2 cellular contexts compared by ENCODE assay signal in genomic region chrX:24202465-24203031, GRCh38.
TF ChIP-seq lines count a peak whose summit lies in the region.

No MANE protein-coding gene starts in this region.

TF ChIP-seq in WTC11, 78 proteins besides CTCF, POLR2A, EP300 and RAD21:
- TF ChIP-seq ZNF219 (CRISPR knock-in tag; IDR thresholded peaks at IDR 0.05; ENCODE audit: borderline replicate concordance): no peak
- TF ChIP-seq GRHL2 (CRISPR knock-in tag; IDR thresholded peaks at IDR 0.05; ENCODE audit: insufficient replicate concordance, severe bottlenecking): no peak
- TF ChIP-seq ZNF281 (CRISPR knock-in tag; IDR thresholded peaks at IDR 0.05): no peak
- TF ChIP-seq PRRX2 (CRISPR knock-in tag; IDR thresholded peaks at IDR 0.05): no peak
- TF ChIP-seq ZNF138 (CRISPR knock-in tag; conservative IDR thresholded peaks at IDR 0.05): no peak
- TF ChIP-seq AR (CRISPR knock-in tag; IDR thresholded peaks at IDR 0.05): no peak
- TF ChIP-seq TCF7 (CRISPR knock-in tag; IDR thresholded peaks at IDR 0.05; ENCODE audit: low read depth): no peak
- TF ChIP-seq CBFB (CRISPR knock-in tag; IDR thresholded peaks at IDR 0.05; ENCODE audit: low read depth): no peak
- no peak for TF ChIP-seq ERG (CRISPR knock-in tag; IDR thresholded peaks at IDR 0.05)
TF ChIP-seq in WTC11: peak in this region for 0.

TF ChIP-seq in endothelial cell of umbilical vein, 7 proteins besides CTCF, POLR2A, EP300 and RAD21:
- TF ChIP-seq EZH2 (IDR thresholded peaks at IDR 0.05; ENCODE audit: borderline replicate concordance, low read depth, low read length, severe bottlenecking): no peak
- no peak for TF ChIP-seq POLR2AphosphoS5 (IDR thresholded peaks at IDR 0.05; ENCODE audit: insufficient read depth, low read depth, low read length)
- TF ChIP-seq GATA2 (IDR thresholded peaks at IDR 0.05; ENCODE audit: insufficient read depth, insufficient read length, low read depth, low read length): no peak
- no peak for TF ChIP-seq FOS (IDR thresholded peaks at IDR 0.05; ENCODE audit: borderline replicate concordance, insufficient read depth, low read length)
- TF ChIP-seq JUN (IDR thresholded peaks at IDR 0.05; ENCODE audit: borderline replicate concordance, insufficient read depth, insufficient read length, low read depth): no peak
- no peak for TF ChIP-seq MYC (IDR thresholded peaks at IDR 0.05; ENCODE audit: low read depth, low read length)
- TF ChIP-seq MAX (IDR thresholded peaks at IDR 0.05; ENCODE audit: insufficient read depth, insufficient read length): no peak
